8 cellular contexts compared by ENCODE assay signal in genomic region chr12:67069451-67070306, GRCh38.
DNase-seq lines count a peak whose midpoint lies in the region; ATAC-seq and TF ChIP-seq lines count a peak whose summit lies in the region.

No MANE protein-coding gene starts in this region.

- H3K27ac ChIP-seq in WERI-Rb-1 (peak overlapping the region; percentile 78), dorsolateral prefrontal cortex (peak overlapping the region in 32 of 59 donors; percentile 9 to 79 (median 53)), mesodermal cell (ENCODE audit: low read depth, low read length, severe bottlenecking) (no peak overlapping the region)

- peak overlapping the region; percentile 85 to 94 for H3K4me3 Mint-ChIP-seq in stimulated activated naive CD8-positive, alpha-beta T cell treated with anti-CD3 and anti-CD28 coated beads, Interleukin-15, amount 100 ng/mL, for 72 hours

- TF ChIP-seq CTCF in GM06990 (IDR thresholded peaks at IDR 0.05; ENCODE audit: insufficient read depth, low read length, poor library complexity, severe bottlenecking) (no peak), WERI-Rb-1 (IDR thresholded peaks at IDR 0.05; ENCODE audit: low read depth, low read length) (no peak), dorsolateral prefrontal cortex (IDR thresholded peaks at IDR 0.05 in 54 of 56, conservative IDR thresholded peaks at IDR 0.05 in 2 of 56; ENCODE audit: low read depth in 1 of 56, partially characterized antibody in 56 of 56) (peak in 1 of 56 donors; percentile 4)

- H3K9me3 Mint-ChIP-seq in stimulated activated naive CD8-positive, alpha-beta T cell treated with anti-CD3 and anti-CD28 coated beads, Interleukin-15, amount 100 ng/mL, for 72 hours, result no peaks in the 10 kb centered on the region

- ATAC-seq in GM21619 (IDR thresholded peaks at IDR 0.05; ENCODE audit: unreplicated experiment), result peak; percentile 62
- peak; percentile 82 for ATAC-seq in stimulated activated naive CD8-positive, alpha-beta T cell treated with anti-CD3 and anti-CD28 coated beads, Interleukin-15, amount 100 ng/mL, for 72 hours

- no peaks in the 10 kb centered on the region for H3K36me3 ChIP-seq in GM06990 (ENCODE audit: control insufficient read depth, insufficient read depth, low read length)
- H3K36me3 ChIP-seq in WERI-Rb-1, result no peaks in the 10 kb centered on the region
- H3K36me3 ChIP-seq in mesodermal cell (ENCODE audit: control insufficient read depth, insufficient read depth, low read length), result no peaks in the 10 kb centered on the region

- peaks cover 29% of the 10 kb centered on the region for H3K4me1 Mint-ChIP-seq in stimulated activated naive CD8-positive, alpha-beta T cell treated with anti-CD3 and anti-CD28 coated beads, Interleukin-15, amount 100 ng/mL, for 72 hours

- peaks cover 45% of the 10 kb centered on the region for H3K27me3 Mint-ChIP-seq in stimulated activated naive CD8-positive, alpha-beta T cell treated with anti-CD3 and anti-CD28 coated beads, Interleukin-15, amount 100 ng/mL, for 72 hours

- H3K9me3 ChIP-seq in WERI-Rb-1 (ENCODE audit: severe bottlenecking) (no peaks in the 10 kb centered on the region), mesodermal cell (ENCODE audit: control insufficient read depth, low read length) (no peaks in the 10 kb centered on the region)

- H3K4me3 ChIP-seq in GM06990 (replicated peaks; ENCODE audit: low read depth, low read length) (peak overlapping the region; percentile 44), WERI-Rb-1 (ENCODE audit: low read depth, low read length) (peak overlapping the region; percentile 60), dorsolateral prefrontal cortex (peak overlapping the region; percentile 22 to 75 (median 59)), mesodermal cell (ENCODE audit: extremely low read depth, insufficient read depth, low read length, poor library complexity, severe bottlenecking) (peak overlapping the region; percentile 53)

- H3K4me1 ChIP-seq in mesodermal cell (ENCODE audit: control insufficient read depth, insufficient read depth, low read length, poor library complexity, severe bottlenecking), result peaks cover 11% of the 10 kb centered on the region

- DNase-seq in GM06990 (ENCODE audit: extremely low read depth, insufficient read length) (peak; percentile 36), LoVo (ENCODE audit: low spot score) (peak; percentile 55), WERI-Rb-1 (peak; percentile 70), dorsolateral prefrontal cortex (peak in 4 of 10 donors; percentile 11 to 61 (median 30)), NCI-H1048 (lab: John Stamatoyannopoulos, UW) (no peak)
- DNase-seq in stimulated activated naive CD8-positive, alpha-beta T cell treated with anti-CD3 and anti-CD28 coated beads, Interleukin-15, amount 100 ng/mL, for 72 hours, result peak; percentile 53 to 58

- intact Hi-C loops in dorsolateral prefrontal cortex (cut with DNase I), result no loop called here

- WGBS in mesodermal cell (ENCODE audit: insufficient coverage in 2 of 2), 2 experiments, result 0 to 1% methylated on average over 37 to 60 of the region's 68 CpGs

- H3K27me3 ChIP-seq in GM06990 (replicated peaks; ENCODE audit: control insufficient read depth, insufficient read depth, low read length) (peaks cover 9% of the 10 kb centered on the region), WERI-Rb-1 (ENCODE audit: insufficient read depth, low read depth, severe bottlenecking) (no peaks in the 10 kb centered on the region), dorsolateral prefrontal cortex (peaks cover 0 to 45% (median 0%) of the 10 kb centered on the region in 45 donors)

- peak overlapping the region; percentile 38 to 89 for H3K27ac Mint-ChIP-seq in stimulated activated naive CD8-positive, alpha-beta T cell treated with anti-CD3 and anti-CD28 coated beads, Interleukin-15, amount 100 ng/mL, for 72 hours
